19 cellular contexts compared by ENCODE assay signal in genomic region chr1:53303175-53303574, GRCh38.
"Had no signal": no experiment of that assay in that cellular context is flagged by ENCODE, and none has a peak within 500 bp of the region (broad histone marks: within the 10 kb centered on the region; RNA-seq: fewer than 3 reads in every experiment).

No MANE protein-coding gene starts in this region.

- H3K4me1 ChIP-seq: breast epithelium, gastroesophageal sphincter, right atrium auricular region, transverse colon had no signal

- H3K27ac Mint-ChIP-seq: activated CD4-positive, alpha-beta T cell treated with anti-CD3 and anti-CD28 coated beads, Interleukin-2, amount 10 ng/mL, durations not matched to agents 24 days and 14 days; activated naive CD8-positive, alpha-beta T cell treated with anti-CD3 and anti-CD28 coated beads for 36 hours; progenitor cell of endocrine pancreas; stimulated activated memory B cell treated with anti-CD40 and anti-IgM and Interleukin-4, amounts not matched to agents 10 μg/mL and 1 μg/mL and 100 μg/mL, for 72 hours had no signal

- H3K4me3 Mint-ChIP-seq: activated CD4-positive, alpha-beta T cell treated with anti-CD3 and anti-CD28 coated beads, Interleukin-2, amount 10 ng/mL, durations not matched to agents 24 days and 14 days; activated naive CD8-positive, alpha-beta T cell treated with anti-CD3 and anti-CD28 coated beads for 36 hours; naive thymus-derived CD4-positive, alpha-beta T cell; stimulated activated memory B cell treated with anti-CD40 and anti-IgM and Interleukin-4, amounts not matched to agents 10 μg/mL and 1 μg/mL and 100 μg/mL, for 72 hours had no signal

- H3K9me3 Mint-ChIP-seq: activated CD4-positive, alpha-beta T cell treated with anti-CD3 and anti-CD28 coated beads, Interleukin-2, amount 10 ng/mL, durations not matched to agents 24 days and 14 days; activated naive CD8-positive, alpha-beta T cell treated with anti-CD3 and anti-CD28 coated beads for 36 hours; naive thymus-derived CD4-positive, alpha-beta T cell; stimulated activated memory B cell treated with anti-CD40 and anti-IgM and Interleukin-4, amounts not matched to agents 10 μg/mL and 1 μg/mL and 100 μg/mL, for 72 hours had no signal

- FAIRE-seq: endometrium, islet of Langerhans had no signal

- DNase-seq: activated CD4-positive, alpha-beta T cell treated with anti-CD3 and anti-CD28 coated beads, Interleukin-2, amount 10 ng/mL, durations not matched to agents 24 days and 14 days; activated CD4-positive, CD25-positive, alpha-beta regulatory T cell; activated CD8-positive, alpha-beta memory T cell treated with anti-CD3 and anti-CD28 coated beads for 24 hours; activated naive CD8-positive, alpha-beta T cell treated with anti-CD3 and anti-CD28 coated beads for 36 hours; aorta; dermis blood vessel endothelial cell; left lung; mammary epithelial cell; mucosa of descending colon; naive thymus-derived CD4-positive, alpha-beta T cell; stimulated activated CD4-positive, alpha-beta T cell treated with anti-CD3 and anti-CD28 coated beads, Interleukin-2, amount 100 ng/mL, for 48 hours; transverse colon had no signal

- H3K9me3 ChIP-seq: breast epithelium, gastroesophageal sphincter, left lung, mucosa of descending colon, right atrium auricular region, transverse colon had no signal

- H3K4me3 ChIP-seq: breast epithelium, gastroesophageal sphincter, left lung, mucosa of descending colon, right atrium auricular region, transverse colon had no signal

- ATAC-seq: gastroesophageal sphincter; mucosa of descending colon; naive thymus-derived CD4-positive, alpha-beta T cell; stimulated activated memory B cell treated with anti-CD40 and anti-IgM and Interleukin-4, amounts not matched to agents 10 μg/mL and 1 μg/mL and 100 μg/mL, for 72 hours had no signal

- H3K27me3 ChIP-seq: breast epithelium, gastroesophageal sphincter, left lung, right atrium auricular region, transverse colon had no signal

- H3K27me3 Mint-ChIP-seq: activated CD4-positive, alpha-beta T cell treated with anti-CD3 and anti-CD28 coated beads, Interleukin-2, amount 10 ng/mL, durations not matched to agents 24 days and 14 days; activated naive CD8-positive, alpha-beta T cell treated with anti-CD3 and anti-CD28 coated beads for 36 hours; naive thymus-derived CD4-positive, alpha-beta T cell; progenitor cell of endocrine pancreas; stimulated activated memory B cell treated with anti-CD40 and anti-IgM and Interleukin-4, amounts not matched to agents 10 μg/mL and 1 μg/mL and 100 μg/mL, for 72 hours had no signal

- H3K36me3 Mint-ChIP-seq: naive thymus-derived CD4-positive, alpha-beta T cell had no signal

- H3K36me3 ChIP-seq: breast epithelium, gastroesophageal sphincter, left lung, right atrium auricular region, transverse colon had no signal

- H3K27ac ChIP-seq: breast epithelium, gastroesophageal sphincter, left lung, right atrium auricular region, transverse colon had no signal
